21 cellular contexts compared by ENCODE assay signal in genomic region chr15:80185152-80185551, GRCh38.
"Had no signal": no experiment of that assay in that cellular context is flagged by ENCODE, and none has a peak within 500 bp of the region (broad histone marks: within the 10 kb centered on the region; RNA-seq: fewer than 3 reads in every experiment).

No MANE protein-coding gene starts in this region.

- H3K4me3 ChIP-seq: SJCRH30 had no signal

- H3K27ac ChIP-seq: HL-60, SJCRH30 had no signal

- DNase-seq: Karpas-422, KG1, MM.1S, NCI-H1092 treated with DMSO at 0.1 percent for 48 hours, NCI-H1436, NCI-H187, NCI-H2029, NCI-H2081 treated with DMSO at 0.1 percent for 48 hours, NCI-H2171, NCI-H226, NCI-H446, NCI-H510A, NCI-H524 treated with DMSO at 0.1 percent for 48 hours, NCI-H69, NCI-H774, SHP77 treated with DMSO at 0.1 percent for 48 hours, SJCRH30 had no signal

- H3K27me3 ChIP-seq: SJCRH30 had no signal

- FAIRE-seq: HTR-8/SVneo had no signal

- H3K9me3 ChIP-seq: SJCRH30 had no signal

- H3K36me3 ChIP-seq: SJCRH30 had no signal

- ATAC-seq: Right ventricle myocardium inferior, SK-N-SH treated with all-trans-retinoic acid at 6 μM for 48 hours had no signal
